1 cellular context compared by ENCODE assay signal in genomic region chr14:54683882-54684794, GRCh38.
TF ChIP-seq lines count a peak whose summit lies in the region.

No MANE protein-coding gene starts in this region.

TF ChIP-seq in HepG2, 621 proteins besides CTCF, POLR2A, EP300 and RAD21 (continued from another document):
- TF ChIP-seq ZBED4 (CRISPR knock-in tag; IDR thresholded peaks at IDR 0.05; ENCODE audit: borderline replicate concordance) = no peak
- TF ChIP-seq HDAC6 (IDR thresholded peaks at IDR 0.05; ENCODE audit: low read depth, low read length) = no peak
- no peak for TF ChIP-seq HCFC1 (IDR thresholded peaks at IDR 0.05; ENCODE audit: low read depth, low read length)
- no peak for TF ChIP-seq ARNT (IDR thresholded peaks at IDR 0.05)
- no peak for TF ChIP-seq ZNF274 (CRISPR knock-in tag; IDR thresholded peaks at IDR 0.05)
- TF ChIP-seq FUBP1 (CRISPR knock-in tag; IDR thresholded peaks at IDR 0.05; ENCODE audit: borderline replicate concordance) = no peak
- TF ChIP-seq ZGPAT (CRISPR knock-in tag; IDR thresholded peaks at IDR 0.05) = no peak
